Comparison of ENCODE assay signal across 8 cellular contexts in the genomic region with DNA sequence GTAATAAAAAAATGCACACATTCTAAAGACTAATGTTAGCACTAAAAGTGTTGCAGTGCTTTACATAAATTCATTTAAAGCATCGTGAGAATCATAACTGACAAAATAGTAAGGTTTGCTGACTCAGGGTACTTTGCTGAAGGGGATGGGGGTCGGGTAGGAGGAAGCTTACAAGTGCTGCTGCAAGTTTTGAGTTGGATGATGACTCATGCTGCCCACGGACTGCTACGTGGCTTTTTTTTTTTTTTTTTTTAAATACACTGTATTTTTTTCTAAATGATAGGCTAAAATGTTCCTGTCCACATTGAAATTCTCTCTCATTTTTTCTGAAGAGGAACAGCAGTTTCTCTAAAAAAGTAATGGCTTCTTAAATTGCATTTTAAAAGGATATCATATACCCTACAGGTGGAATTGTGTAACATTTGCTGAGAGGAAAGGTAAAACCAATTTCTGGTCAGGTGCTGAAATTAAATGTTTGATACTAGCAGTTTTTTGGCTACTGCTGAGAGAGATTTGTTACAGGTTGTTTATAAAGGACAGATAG. TPM values are rescaled to one million over a fixed set of nuclear protein-coding genes. Genes with fewer than 3 reads are reported as not detected.
DNase-seq lines count a peak whose midpoint lies in the region; ATAC-seq and TF ChIP-seq lines count a peak whose summit lies in the region.

No MANE protein-coding gene starts in this region.

- peaks cover 25 to 54% (median 39%) of the 10 kb centered on the region in 4 donors for H3K4me1 Mint-ChIP-seq in CD4-positive, CD25-positive, alpha-beta regulatory T cell
- peaks cover 40% of the 10 kb centered on the region for H3K4me1 Mint-ChIP-seq in HFFc6 (ENCODE audit: low read depth)

- no peaks in the 10 kb centered on the region for H3K27me3 Mint-ChIP-seq in CD4-positive, CD25-positive, alpha-beta regulatory T cell
- peaks cover 6% of the 10 kb centered on the region for H3K27me3 Mint-ChIP-seq in HFFc6 (ENCODE audit: insufficient read depth)

- peak overlapping the region; percentile 93 for H3K4me3 ChIP-seq in CD4-positive, CD25-positive, alpha-beta regulatory T cell (ENCODE audit: low read depth, low read length)
- H3K4me3 ChIP-seq in SJSA1 (peak overlapping the region; percentile 85), sigmoid colon (peak overlapping the region; percentile 59 to 75 (median 70))

- TF ChIP-seq EP300 in sigmoid colon (IDR thresholded peaks at IDR 0.05) = no peak

- no peak for TF ChIP-seq POLR2A in sigmoid colon (IDR thresholded peaks at IDR 0.05)

- peaks cover 29% of the 10 kb centered on the region for H3K4me1 ChIP-seq in CD4-positive, CD25-positive, alpha-beta regulatory T cell (ENCODE audit: control insufficient read depth, insufficient read depth, low read length, poor library complexity, severe bottlenecking)
- H3K4me1 ChIP-seq in SJSA1 (replicated peaks) (peaks cover 23% of the 10 kb centered on the region), sigmoid colon (peaks cover 0 to 37% (median 32%) of the 10 kb centered on the region in 4 donors)

- peak; percentile 52 to 54 for ATAC-seq in CD4-positive, CD25-positive, alpha-beta regulatory T cell (ENCODE audit: low read depth in 2 of 2)
- peak; percentile 42 to 61 for ATAC-seq in activated naive CD4-positive, alpha-beta T cell treated with anti-CD3 and anti-CD28 coated beads, Interleukin-2, amount 50 U/mL, for 72 hours
- peak in 1 of 2 donors; percentile 61 for ATAC-seq in left cardiac atrium
- ATAC-seq in GM19023 (IDR thresholded peaks at IDR 0.05; ENCODE audit: unreplicated experiment) = no peak

- no peak; the same call in 1 of the 2 replicates for TF ChIP-seq CTCF in HFFc6 (IDR thresholded peaks at IDR 0.05)
- no peak for TF ChIP-seq CTCF in sigmoid colon (IDR thresholded peaks at IDR 0.05)

- H3K4me3 Mint-ChIP-seq in CD4-positive, CD25-positive, alpha-beta regulatory T cell = peak overlapping the region; percentile 90 to 99 (median 93)
- H3K4me3 Mint-ChIP-seq in HFFc6 = peak overlapping the region; percentile 97

- H3K27ac Mint-ChIP-seq in CD4-positive, CD25-positive, alpha-beta regulatory T cell = peak overlapping the region; percentile 74 to 92 (median 77)
- peak overlapping the region; percentile 99 for H3K27ac Mint-ChIP-seq in HFFc6
- H3K27ac Mint-ChIP-seq in activated naive CD4-positive, alpha-beta T cell treated with anti-CD3 and anti-CD28 coated beads, Interleukin-2, amount 50 U/mL, for 72 hours = peak overlapping the region; percentile 97

- no peaks in the 10 kb centered on the region for H3K9me3 ChIP-seq in CD4-positive, CD25-positive, alpha-beta regulatory T cell (ENCODE audit: control insufficient read depth in 2 of 2, low read length in 2 of 2)
- H3K9me3 ChIP-seq in SJSA1 (replicated peaks) (no peaks in the 10 kb centered on the region), sigmoid colon (no peaks in the 10 kb centered on the region)

- intact Hi-C loops in left cardiac atrium (cut with DNase I) (no loop called here), sigmoid colon (cut with DNase I) (no loop called here)

- WGBS in sigmoid colon, 2 donors = 0% methylated on average over 4 of the region's 4 CpGs

- H3K36me3 ChIP-seq in CD4-positive, CD25-positive, alpha-beta regulatory T cell (ENCODE audit: control insufficient read depth, insufficient read depth, low read length) = no peaks in the 10 kb centered on the region
- H3K36me3 ChIP-seq in SJSA1 = peaks cover 9% of the 10 kb centered on the region
- no peaks in the 10 kb centered on the region for H3K36me3 ChIP-seq in sigmoid colon

- H3K36me3 Mint-ChIP-seq in CD4-positive, CD25-positive, alpha-beta regulatory T cell = no peaks in the 10 kb centered on the region
- H3K36me3 Mint-ChIP-seq in HFFc6 (ENCODE audit: low read depth) = peaks cover 16% of the 10 kb centered on the region
- H3K36me3 Mint-ChIP-seq in activated naive CD4-positive, alpha-beta T cell treated with anti-CD3 and anti-CD28 coated beads, Interleukin-2, amount 50 U/mL, for 72 hours = peaks cover 11 to 14% of the 10 kb centered on the region in 2 donors

- H3K27me3 ChIP-seq in CD4-positive, CD25-positive, alpha-beta regulatory T cell (ENCODE audit: control insufficient read depth, insufficient read depth, low read length) = no peaks in the 10 kb centered on the region
- no peaks in the 10 kb centered on the region for H3K27me3 ChIP-seq in SJSA1 (replicated peaks)
- H3K27me3 ChIP-seq in sigmoid colon = no peaks in the 10 kb centered on the region

- peaks cover 0 to 1% (median 0%) of the 10 kb centered on the region in 7 donors for H3K9me3 Mint-ChIP-seq in CD4-positive, CD25-positive, alpha-beta regulatory T cell
- H3K9me3 Mint-ChIP-seq in HFFc6 = no peaks in the 10 kb centered on the region
- H3K9me3 Mint-ChIP-seq in activated naive CD4-positive, alpha-beta T cell treated with anti-CD3 and anti-CD28 coated beads, Interleukin-2, amount 50 U/mL, for 72 hours = no peaks in the 10 kb centered on the region

- DNase-seq in CD4-positive, CD25-positive, alpha-beta regulatory T cell = peak; percentile 61 to 88 (median 62)
- peak; percentile 84 for DNase-seq in HFFc6
- DNase-seq in SJSA1 (ENCODE audit: low read depth in 1 of 2, low spot score in 2 of 2) = peak; percentile 76 to 86
- peak in 1 of 2 donors; percentile 53 for DNase-seq in activated naive CD4-positive, alpha-beta T cell treated with anti-CD3 and anti-CD28 coated beads, Interleukin-2, amount 50 U/mL, for 72 hours (ENCODE audit: low spot score in 2 of 2)
- peak; percentile 54 for DNase-seq in left cardiac atrium
- peak; percentile 75 for DNase-seq in sigmoid colon
- DNase-seq in mesenteric fat pad (ENCODE audit: low spot score) = no peak

- peak overlapping the region; percentile 80 for H3K27ac ChIP-seq in CD4-positive, CD25-positive, alpha-beta regulatory T cell (ENCODE audit: insufficient read depth, low read length, poor library complexity, severe bottlenecking)
- H3K27ac ChIP-seq in SJSA1 = peak overlapping the region; percentile 79
- peak overlapping the region; percentile 95 to 98 (median 96) for H3K27ac ChIP-seq in sigmoid colon

RNA-seq across cellular contexts. Expression of gene MAPK6, which starts 2.2 kb away (rescaled TPM):
- total RNA-seq in CD4-positive, CD25-positive, alpha-beta regulatory T cell = 49.4 TPM
- 10 to 100 TPM in 2 of 4 donors, 1 to 10 TPM in 2; 8.2 to 15.9 (median 10.4) TPM for polyA plus RNA-seq in CD4-positive, CD25-positive, alpha-beta regulatory T cell
- 10 to 100 TPM; 43.0 to 61.9 (median 54.6) TPM for total RNA-seq in HFFc6 (2021; fragmentation: NEBNext Ultra II Directional; extraction: Animal tissue kit (Norgen Biotek cat#: 25700))
- 26.0 and 56.9 TPM in 2 replicates for total RNA-seq in SJSA1 (2014; rRNA removed; shearing (Covaris generic))
- total RNA-seq in activated naive CD4-positive, alpha-beta T cell treated with anti-CD3 and anti-CD28 coated beads, Interleukin-2, amount 50 U/mL, for 72 hours = 10 to 100 TPM; 15.2 to 30.9 TPM
- total RNA-seq in left cardiac atrium = 10 to 100 TPM; 16.6 to 21.5 TPM
- 10 to 100 TPM; 17.3 to 24.1 (median 20.1) TPM for total RNA-seq in sigmoid colon
- polyA plus RNA-seq in sigmoid colon = 10 to 100 TPM; 25.8 to 82.1 (median 35.4) TPM
- 32.1 TPM for total RNA-seq in mesenteric fat pad

RNA-seq across cellular contexts. Expression of gene LEO1, which starts 49.6 kb away (rescaled TPM):
- total RNA-seq in CD4-positive, CD25-positive, alpha-beta regulatory T cell = 12.5 TPM
- 10 to 100 TPM; 16.5 to 23.9 (median 21.3) TPM for polyA plus RNA-seq in CD4-positive, CD25-positive, alpha-beta regulatory T cell
- total RNA-seq in HFFc6 (2021; fragmentation: NEBNext Ultra II Directional; extraction: Animal tissue kit (Norgen Biotek cat#: 25700)) = 10 to 100 TPM; 22.2 to 30.9 (median 27.5) TPM
- total RNA-seq in SJSA1 (2014; rRNA removed; shearing (Covaris generic)) = 47.7 and 51.6 TPM in 2 replicates
- 10 to 100 TPM; 15.4 to 31.2 TPM for total RNA-seq in activated naive CD4-positive, alpha-beta T cell treated with anti-CD3 and anti-CD28 coated beads, Interleukin-2, amount 50 U/mL, for 72 hours
- total RNA-seq in left cardiac atrium (10 to 100 TPM in 1 of 2 donors, 1 to 10 TPM in 1; 9.8 to 10.8 TPM), sigmoid colon (10 to 100 TPM in 3 of 4 donors, 1 to 10 TPM in 1; 7.4 to 15.3 (median 13.0) TPM), mesenteric fat pad (10.0 TPM)
- 10 to 100 TPM; 17.4 to 40.0 (median 25.5) TPM for polyA plus RNA-seq in sigmoid colon
